13 cellular contexts compared by ENCODE assay signal in genomic region chr5:179188636-179189035, GRCh38.
A peak's percentile ranks its signal among the peaks of the same experiment; 100 is the strongest.
DNase-seq lines count a peak whose midpoint lies in the region; ATAC-seq and TF ChIP-seq lines count a peak whose summit lies in the region.
"Had no signal": no experiment of that assay in that cellular context is flagged by ENCODE, and none has a peak within 500 bp of the region (broad histone marks: within the 10 kb centered on the region; RNA-seq: fewer than 3 reads in every experiment).

No MANE protein-coding gene starts in this region.

- H3K36me3 ChIP-seq in MG63, result peaks cover 56% of the 10 kb centered on the region
- H3K36me3 ChIP-seq in lower lobe of right lung, result no peaks in the 10 kb centered on the region
- H3K36me3 ChIP-seq: BLaER1 had no signal

- H3K4me1 ChIP-seq in lower lobe of right lung, result no peaks in the 10 kb centered on the region

- no peak for TF ChIP-seq CTCF in lower lobe of right lung (IDR thresholded peaks at IDR 0.05)

- H3K4me3 ChIP-seq in MG63, result no peak overlapping the region
- H3K4me3 ChIP-seq in lower lobe of right lung, result no peak overlapping the region
- H3K4me3 ChIP-seq: BLaER1, K562 had no signal

- ATAC-seq in Right ventricle myocardium inferior (no peak), left cardiac atrium (no peak), lower lobe of right lung (no peak), GM19324 (IDR thresholded peaks at IDR 0.05; ENCODE audit: low FRiP score, unreplicated experiment) (no peak)
- ATAC-seq: K562 had no signal

- peak; percentile 22 for DNase-seq in Right ventricle myocardium inferior (ENCODE audit: missing footprints)
- no peak for DNase-seq in left cardiac atrium
- DNase-seq in MG63, result peak; percentile 0
- peak; percentile 7 for DNase-seq in lower lobe of right lung
- no peak for DNase-seq in activated CD4-positive, CD25-positive, alpha-beta regulatory T cell (lab: John Stamatoyannopoulos, UW)
- no peak for DNase-seq in OCI-M1 (lab: John Stamatoyannopoulos, UW)
- DNase-seq: DMS53, GF-D8 had no signal

- H3K27me3 ChIP-seq in MG63 (no peaks in the 10 kb centered on the region), lower lobe of right lung (ENCODE audit: low read depth) (no peaks in the 10 kb centered on the region)
- H3K27me3 ChIP-seq: BLaER1 had no signal

- H3K9me3 ChIP-seq in MG63 (no peaks in the 10 kb centered on the region), lower lobe of right lung (no peaks in the 10 kb centered on the region)
- H3K9me3 ChIP-seq: BLaER1 had no signal

- intact Hi-C loops in Right ventricle myocardium inferior (cut with DNase I), result no loop called here
- intact Hi-C loops in left cardiac atrium (cut with DNase I), result no loop called here
- intact Hi-C loops in lower lobe of right lung (cut with DNase I), result no loop called here

- no peak overlapping the region for H3K27ac ChIP-seq in lower lobe of right lung
- H3K27ac ChIP-seq: 22Rv1, BLaER1, HL-60 had no signal

Comparison
In these comparisons a context has a peak if more than half of its experiments do, and no peak if none do; other contexts are left out.
1. DNase-seq: peak in Right ventricle myocardium inferior (single experiment), MG63 (single experiment) and lower lobe of right lung (single experiment); none in left cardiac atrium (single experiment), activated CD4-positive, CD25-positive, alpha-beta regulatory T cell (0 of 4) and OCI-M1 (single experiment).